ENCODE assay signal across 17 cellular contexts in the genomic region with DNA sequence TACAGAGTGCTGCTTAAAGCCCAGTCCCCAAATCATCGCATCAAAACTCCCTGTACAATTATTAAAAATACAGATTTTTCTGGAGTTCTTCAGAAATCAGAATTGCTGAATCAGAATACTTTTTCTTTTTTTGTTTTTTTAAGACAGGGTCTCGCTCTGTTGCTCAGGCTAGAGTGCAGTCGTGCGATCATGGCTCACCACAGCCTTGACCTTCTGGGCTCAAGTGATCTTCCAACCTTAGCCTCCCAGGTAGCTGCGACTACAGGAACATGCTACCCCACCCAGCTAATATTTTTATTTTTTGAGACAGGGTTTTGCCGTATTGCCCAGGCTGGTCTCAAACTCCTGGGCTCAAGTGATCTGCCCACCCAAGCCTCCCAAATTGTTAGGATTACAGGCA.
"Had no signal": no experiment of that assay in that cellular context is flagged by ENCODE, and none has a peak within 500 bp of the region (broad histone marks: within the 10 kb centered on the region; RNA-seq: fewer than 3 reads in every experiment).

No MANE protein-coding gene starts in this region.

- H3K27me3 Mint-ChIP-seq: effector memory CD8-positive, alpha-beta T cell; naive thymus-derived CD4-positive, alpha-beta T cell had no signal

- H3K4me3 ChIP-seq: adrenal gland, gastroesophageal sphincter, hepatocyte, lower lobe of right lung, prostate gland, spleen, upper lobe of right lung had no signal

- DNase-seq: activated CD4-positive, alpha-beta T cell treated with anti-CD3 and anti-CD28 coated beads for 48 hours; activated CD8-positive, alpha-beta T cell treated with anti-CD3 and anti-CD28 coated beads, Interleukin-2, amount 10 ng/mL, durations not matched to agents 7 days and 5 days; activated naive CD4-positive, alpha-beta T cell; adrenal gland; central memory CD4-positive, alpha-beta T cell; effector memory CD8-positive, alpha-beta T cell; lower lobe of right lung; naive thymus-derived CD4-positive, alpha-beta T cell; spleen; stimulated activated CD4-positive, alpha-beta T cell treated with anti-CD3 and anti-CD28 coated beads, Interleukin-1b, Interleukin-23, amount 100 ng/mL, for 48 hours; stimulated activated naive CD4-positive, alpha-beta T cell treated with Interleukin-2 at 50 U/mL for 16 hours; upper lobe of right lung had no signal

- H3K27ac ChIP-seq: adrenal gland, gastroesophageal sphincter, hepatocyte, lower lobe of right lung, prostate gland, spleen, upper lobe of right lung had no signal

- H3K4me2 ChIP-seq: hepatocyte had no signal

- H3K9me3 ChIP-seq: adrenal gland, gastroesophageal sphincter, lower lobe of right lung, prostate gland, spleen, upper lobe of right lung had no signal

- H3K27ac Mint-ChIP-seq: activated CD8-positive, alpha-beta T cell treated with anti-CD3 and anti-CD28 coated beads, Interleukin-2, amount 10 ng/mL, durations not matched to agents 7 days and 5 days; activated T-helper 1 cell treated with anti-CD3 and anti-CD28 coated beads, Interleukin-12 subunit alpha, Interleukin-12 subunit beta, Interleukin-2, Interleukin-4 antibody, amounts not matched to agents 30 ng/mL and 10 ng/mL and 1 ng/mL, durations not matched to agents 14 hours and 24 hours and 36 hours had no signal

- H3K4me3 Mint-ChIP-seq: activated CD8-positive, alpha-beta T cell treated with anti-CD3 and anti-CD28 coated beads, Interleukin-2, amount 10 ng/mL, durations not matched to agents 7 days and 5 days; activated T-helper 1 cell treated with anti-CD3 and anti-CD28 coated beads, Interleukin-12 subunit alpha, Interleukin-12 subunit beta, Interleukin-2, Interleukin-4 antibody, amounts not matched to agents 30 ng/mL and 10 ng/mL and 1 ng/mL, durations not matched to agents 14 hours and 24 hours and 36 hours; effector memory CD8-positive, alpha-beta T cell had no signal

- H3K36me3 ChIP-seq: adrenal gland, lower lobe of right lung, prostate gland had no signal

- ATAC-seq: activated CD8-positive, alpha-beta T cell treated with anti-CD3 and anti-CD28 coated beads, Interleukin-2, amount 10 ng/mL, durations not matched to agents 7 days and 5 days; effector memory CD8-positive, alpha-beta T cell; gastroesophageal sphincter; lower lobe of right lung; naive thymus-derived CD4-positive, alpha-beta T cell; sciatic nerve; upper lobe of right lung had no signal

- H3K9me3 Mint-ChIP-seq: activated T-helper 1 cell treated with anti-CD3 and anti-CD28 coated beads, Interleukin-12 subunit alpha, Interleukin-12 subunit beta, Interleukin-2, Interleukin-4 antibody, amounts not matched to agents 30 ng/mL and 10 ng/mL and 1 ng/mL, durations not matched to agents 14 hours and 24 hours and 36 hours; effector memory CD8-positive, alpha-beta T cell; naive thymus-derived CD4-positive, alpha-beta T cell had no signal

- H3K27me3 ChIP-seq: adrenal gland, gastroesophageal sphincter, hepatocyte, spleen, upper lobe of right lung had no signal
